ENCODE assay signal across 28 cellular contexts in the genomic region with DNA sequence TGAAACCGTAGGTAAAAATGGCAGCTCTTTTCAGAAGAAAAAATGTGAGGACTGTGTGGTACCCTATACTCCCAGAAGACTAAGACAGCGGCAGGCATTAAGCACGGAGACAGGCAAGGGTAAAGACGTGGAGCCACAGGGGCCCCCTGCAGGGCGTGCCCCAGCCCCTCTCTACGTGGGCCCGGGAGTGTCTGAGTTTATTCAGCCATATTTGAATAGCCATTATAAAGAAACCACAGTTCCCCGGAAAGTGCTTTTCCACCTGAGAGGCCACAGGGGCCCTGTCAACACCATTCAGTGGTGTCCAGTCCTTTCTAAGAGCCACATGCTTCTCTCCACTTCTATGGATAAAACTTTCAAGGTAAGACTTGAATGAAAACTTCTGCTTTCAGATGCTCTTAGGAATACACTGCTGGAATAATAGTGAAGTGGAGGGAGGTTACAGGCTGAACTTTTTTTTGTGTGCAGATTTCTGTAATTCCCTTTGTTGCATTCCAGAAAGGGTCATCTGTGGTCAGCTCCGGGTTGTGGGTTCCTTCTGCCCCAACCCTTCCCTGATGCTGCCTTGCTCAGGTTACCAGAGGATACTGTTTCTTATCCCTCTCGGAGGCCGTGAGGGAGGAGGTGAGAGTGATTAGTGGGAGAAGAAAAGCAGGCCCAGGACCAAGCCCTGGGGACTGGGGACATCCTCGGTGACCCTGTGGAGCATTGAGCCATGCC. TPM values are rescaled to one million over a fixed set of nuclear protein-coding genes. Genes with fewer than 3 reads are reported as not detected.
DNase-seq lines count a peak whose midpoint lies in the region; FAIRE-seq lines count a peak whose summit lies in the region.
"Had no signal": no experiment of that assay in that cellular context is flagged by ENCODE, and none has a peak within 500 bp of the region (broad histone marks: within the 10 kb centered on the region; RNA-seq: fewer than 3 reads in every experiment).

No MANE protein-coding gene starts in this region.

- peak overlapping the region; percentile 52 for H3K27ac ChIP-seq in thymus (ENCODE audit: low read depth)
- H3K27ac ChIP-seq: pancreas, Peyer's patch, right lobe of liver, SJSA1, VCaP had no signal

- H3K36me3 ChIP-seq in thymus (ENCODE audit: control insufficient read depth, insufficient read depth): peaks cover 9% of the 10 kb centered on the region
- H3K36me3 ChIP-seq: pancreas had no signal

- WGBS in thymus: 95% methylated on average over 12 of the region's 12 CpGs

- H3K4me1 ChIP-seq in thymus (ENCODE audit: control insufficient read depth, insufficient read depth, low read length): peaks cover 8% of the 10 kb centered on the region

- H3K9me3 ChIP-seq in thymus (ENCODE audit: control insufficient read depth): no peaks in the 10 kb centered on the region
- H3K9me3 ChIP-seq: pancreas, Peyer's patch, right lobe of liver, SJSA1 had no signal

- DNase-seq in LHCN-M2 (ENCODE audit: low read depth) (peak; percentile 48), SW480 (ENCODE audit: low spot score) (peak; percentile 37), left kidney (ENCODE audit: low read depth, low spot score) (peak; percentile 88), superior temporal gyrus (ENCODE audit: extremely low spot score) (no peak), urothelium cell line (ENCODE audit: low spot score) (no peak), ecto neural progenitor cell (ENCODE audit: low spot score) (no peak)
- DNase-seq: activated effector memory CD4-positive, alpha-beta T cell treated with Interleukin-2 at 50 U/mL for 16 hours; activated naive CD8-positive, alpha-beta T cell treated with anti-CD3 and anti-CD28 coated beads, Interleukin-2, amount 50 U/mL, for 24 hours; CD8-positive, alpha-beta T cell; DMS153; left cardiac atrium; mesendoderm; naive thymus-derived CD4-positive, alpha-beta T cell; NCI-H1092; NCI-H2029; NCI-H510A; Peyer's patch; right lobe of liver; stimulated activated CD4-positive, alpha-beta T cell treated with anti-CD3 and anti-CD28 coated beads, Interleukin-15, amount 100 ng/mL, for 24 hours; stimulated activated CD8-positive, alpha-beta memory T cell treated with anti-CD3 and anti-CD28 coated beads, Interleukin-4, amount 100 ng/mL, for 48 hours had no signal

- no peak for FAIRE-seq in urothelium cell line (lab: Jason Lieb, UNC)
- FAIRE-seq: pancreas had no signal

- no peaks in the 10 kb centered on the region for H3K27me3 ChIP-seq in thymus (ENCODE audit: control insufficient read depth, insufficient read depth)
- H3K27me3 ChIP-seq: pancreas, Peyer's patch, right lobe of liver, SJSA1 had no signal

- H3K4me3 ChIP-seq in thymus (ENCODE audit: low read length): no peak overlapping the region
- H3K4me3 ChIP-seq: pancreas, Peyer's patch, right lobe of liver, SJSA1 had no signal

RNA-seq across cellular contexts. Expression of a gene that starts 5.3 kb away (rescaled TPM):
- 9.7 and 16.2 TPM in 2 replicates for total RNA-seq in LHCN-M2 (2014; rRNA removed)
- polyA plus RNA-seq in LHCN-M2 (2012): 12.8 TPM
- 7.2 TPM for polyA plus RNA-seq in thymus

RNA-seq across cellular contexts. Expression of a gene that starts 58.4 kb away (rescaled TPM):
- total RNA-seq in LHCN-M2 (2014; rRNA removed): not detected in 2 replicates
- polyA plus RNA-seq in LHCN-M2 (2012): not detected
- polyA plus RNA-seq in thymus: 0.09 TPM
- total RNA-seq: CD8-positive, alpha-beta T cell; glomerular endothelial cell; left cardiac atrium; naive thymus-derived CD4-positive, alpha-beta T cell; SJSA1; subcutaneous adipose tissue; T-helper 2 cell treated with Interferon-gamma antibody and Interleukin-4, amounts not matched to agents 100 ng/mL and 5 ng/mL, for 36 hours had no signal
- polyA plus RNA-seq: fibroblast of lung; naive thymus-derived CD4-positive, alpha-beta T cell had no signal

Comparison
In these comparisons a context has a peak if more than half of its experiments do, and no peak if none do; other contexts are left out.
1. DNase-seq: peak in LHCN-M2 (single experiment), SW480 (single experiment) and left kidney (single experiment); none in superior temporal gyrus (single experiment), urothelium cell line (single experiment) and ecto neural progenitor cell (single experiment).